In the genomic region with DNA sequence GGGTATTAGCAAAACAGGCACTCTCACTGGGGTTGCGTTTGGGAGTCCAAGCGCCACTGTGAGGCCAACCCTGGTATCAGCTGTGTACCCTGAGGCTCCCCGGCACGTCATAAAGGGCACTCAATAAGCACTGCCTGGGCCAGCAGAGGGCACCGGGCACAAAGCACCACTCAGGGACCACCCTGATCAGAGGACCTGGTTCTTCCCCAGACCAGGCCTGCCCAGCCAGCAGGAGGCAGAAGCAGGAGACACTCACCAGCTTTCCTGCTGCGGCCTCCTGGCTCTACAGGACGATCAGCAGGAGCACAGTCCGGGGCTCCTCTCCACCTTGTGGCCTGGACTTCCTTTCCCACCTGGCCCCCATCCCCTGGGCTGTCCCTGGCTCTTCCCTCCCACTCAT, we compare ENCODE assay signal across 1 cellular context.
TF ChIP-seq lines count a peak whose summit lies in the region.

No MANE protein-coding gene starts in this region.

TF ChIP-seq in SK-N-SH, 30 proteins besides CTCF, POLR2A, EP300 and RAD21 (continued from another document):
- TF ChIP-seq, protein P1, sequence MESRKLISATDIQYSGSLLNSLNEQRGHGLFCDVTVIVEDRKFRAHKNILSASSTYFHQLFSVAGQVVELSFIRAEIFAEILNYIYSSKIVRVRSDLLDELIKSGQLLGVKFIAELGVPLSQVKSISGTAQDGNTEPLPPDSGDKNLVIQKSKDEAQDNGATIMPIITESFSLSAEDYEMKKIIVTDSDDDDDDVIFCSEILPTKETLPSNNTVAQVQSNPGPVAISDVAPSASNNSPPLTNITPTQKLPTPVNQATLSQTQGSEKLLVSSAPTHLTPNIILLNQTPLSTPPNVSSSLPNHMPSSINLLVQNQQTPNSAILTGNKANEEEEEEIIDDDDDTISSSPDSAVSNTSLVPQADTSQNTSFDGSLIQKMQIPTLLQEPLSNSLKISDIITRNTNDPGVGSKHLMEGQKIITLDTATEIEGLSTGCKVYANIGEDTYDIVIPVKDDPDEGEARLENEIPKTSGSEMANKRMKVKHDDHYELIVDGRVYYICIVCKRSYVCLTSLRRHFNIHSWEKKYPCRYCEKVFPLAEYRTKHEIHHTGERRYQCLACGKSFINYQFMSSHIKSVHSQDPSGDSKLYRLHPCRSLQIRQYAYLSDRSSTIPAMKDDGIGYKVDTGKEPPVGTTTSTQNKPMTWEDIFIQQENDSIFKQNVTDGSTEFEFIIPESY (IDR thresholded peaks at IDR 0.05; ENCODE audit: borderline replicate concordance, low read depth) = no peak
- TF ChIP-seq MEF2A (IDR thresholded peaks at IDR 0.05; ENCODE audit: borderline replicate concordance, low read depth) (no peak), SMC3 (IDR thresholded peaks at IDR 0.05; ENCODE audit: low read depth, low read length) (no peak), RXRA (IDR thresholded peaks at IDR 0.05; ENCODE audit: borderline replicate concordance, low read depth) (no peak), TEAD4 (IDR thresholded peaks at IDR 0.05; ENCODE audit: borderline replicate concordance, insufficient read depth) (no peak), YY1 (IDR thresholded peaks at IDR 0.05; ENCODE audit: low read depth) (no peak), JUND (IDR thresholded peaks at IDR 0.05) (no peak), CHD2 (IDR thresholded peaks at IDR 0.05; ENCODE audit: low read length, partially characterized antibody) (no peak)
- TF ChIP-seq, protein P2, sequence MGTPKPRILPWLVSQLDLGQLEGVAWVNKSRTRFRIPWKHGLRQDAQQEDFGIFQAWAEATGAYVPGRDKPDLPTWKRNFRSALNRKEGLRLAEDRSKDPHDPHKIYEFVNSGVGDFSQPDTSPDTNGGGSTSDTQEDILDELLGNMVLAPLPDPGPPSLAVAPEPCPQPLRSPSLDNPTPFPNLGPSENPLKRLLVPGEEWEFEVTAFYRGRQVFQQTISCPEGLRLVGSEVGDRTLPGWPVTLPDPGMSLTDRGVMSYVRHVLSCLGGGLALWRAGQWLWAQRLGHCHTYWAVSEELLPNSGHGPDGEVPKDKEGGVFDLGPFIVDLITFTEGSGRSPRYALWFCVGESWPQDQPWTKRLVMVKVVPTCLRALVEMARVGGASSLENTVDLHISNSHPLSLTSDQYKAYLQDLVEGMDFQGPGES (IDR thresholded peaks at IDR 0.05; ENCODE audit: low read depth, low read length) = no peak
- TF ChIP-seq, protein P3, sequence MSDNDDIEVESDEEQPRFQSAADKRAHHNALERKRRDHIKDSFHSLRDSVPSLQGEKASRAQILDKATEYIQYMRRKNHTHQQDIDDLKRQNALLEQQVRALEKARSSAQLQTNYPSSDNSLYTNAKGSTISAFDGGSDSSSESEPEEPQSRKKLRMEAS (IDR thresholded peaks at IDR 0.05; ENCODE audit: low read depth) = no peak
TF ChIP-seq in SK-N-SH: peak in this region for 0.
